Comparison of ENCODE assay signal across 8 cellular contexts in genomic region chr17:38730526-38731379, GRCh38.
DNase-seq lines count a peak whose midpoint lies in the region; ATAC-seq and TF ChIP-seq lines count a peak whose summit lies in the region.

No MANE protein-coding gene starts in this region.

- no peaks in the 10 kb centered on the region for H3K27me3 ChIP-seq in WERI-Rb-1 (ENCODE audit: insufficient read depth, low read depth, severe bottlenecking)

- DNase-seq in EL (peak; percentile 79), LoVo (ENCODE audit: low spot score) (peak; percentile 83), WERI-Rb-1 (peak; percentile 29), fibroblast of pulmonary artery (ENCODE audit: low read depth) (peak; percentile 53), nephron progenitor cell (peak; percentile 38), activated gamma-delta T cell treated with Interleukin-2 at 50 U/mL for 16 hours (no peak), SKM-1 (lab: John Stamatoyannopoulos, UW; ENCODE audit: unreplicated experiment) (no peak)

- peak overlapping the region; percentile 89 for H3K4me3 Mint-ChIP-seq in nephron progenitor cell

- H3K9me3 Mint-ChIP-seq in nephron progenitor cell: no peaks in the 10 kb centered on the region

- H3K4me3 ChIP-seq in WERI-Rb-1 (ENCODE audit: low read depth, low read length): peak overlapping the region; percentile 61
- H3K4me3 ChIP-seq in fibroblast of pulmonary artery (replicated peaks; ENCODE audit: low read depth, low read length): peak overlapping the region; percentile 63

- H3K27ac Mint-ChIP-seq in nephron progenitor cell: peak overlapping the region; percentile 49

- peaks cover 2% of the 10 kb centered on the region for H3K27me3 Mint-ChIP-seq in nephron progenitor cell (ENCODE audit: low read depth, poor library complexity)

- peaks cover 35% of the 10 kb centered on the region for H3K36me3 Mint-ChIP-seq in nephron progenitor cell (ENCODE audit: low read depth)

- ATAC-seq in HG03442 (IDR thresholded peaks at IDR 0.05; ENCODE audit: unreplicated experiment): no peak

- peaks cover 47% of the 10 kb centered on the region for H3K4me1 Mint-ChIP-seq in nephron progenitor cell

- peaks cover 36% of the 10 kb centered on the region for H3K36me3 ChIP-seq in WERI-Rb-1

- H3K9me3 ChIP-seq in WERI-Rb-1 (ENCODE audit: severe bottlenecking): no peaks in the 10 kb centered on the region

- TF ChIP-seq CTCF in WERI-Rb-1 (IDR thresholded peaks at IDR 0.05; ENCODE audit: low read depth, low read length): no peak
- TF ChIP-seq CTCF in fibroblast of pulmonary artery (IDR thresholded peaks at IDR 0.05; ENCODE audit: low read length, missing control alignments): no peak
- no peak for TF ChIP-seq CTCF in nephron progenitor cell (IDR thresholded peaks at IDR 0.05)

- peak overlapping the region; percentile 71 for H3K27ac ChIP-seq in WERI-Rb-1

Comparison
In these comparisons a context has a peak if more than half of its experiments do, and no peak if none do; other contexts are left out.
1. DNase-seq: peak in EL (single experiment), LoVo (single experiment), WERI-Rb-1 (single experiment), fibroblast of pulmonary artery (single experiment) and nephron progenitor cell (single experiment); none in activated gamma-delta T cell treated with Interleukin-2 at 50 U/mL for 16 hours (single experiment) and SKM-1 (single experiment).